Comparison of ENCODE assay signal across 11 cellular contexts in genomic region chr16:50308237-50308965, GRCh38. TPM values are rescaled to one million over a fixed set of nuclear protein-coding genes. Genes with fewer than 3 reads are reported as not detected.
DNase-seq lines count a peak whose midpoint lies in the region; ATAC-seq and TF ChIP-seq lines count a peak whose summit lies in the region.
"Had no signal": no experiment of that assay in that cellular context is flagged by ENCODE, and none has a peak within 500 bp of the region (broad histone marks: within the 10 kb centered on the region; RNA-seq: fewer than 3 reads in every experiment).

No MANE protein-coding gene starts in this region.

- POLR2A ChIA-PET in CD8-positive, alpha-beta memory T cell (lab: Charles Lee), result no interaction called here

- H3K27me3 Mint-ChIP-seq in CD8-positive, alpha-beta memory T cell, result no peaks in the 10 kb centered on the region
- no peaks in the 10 kb centered on the region for H3K27me3 Mint-ChIP-seq in activated T-helper 17 cell treated with anti-CD3 and anti-CD28 coated beads, Interleukin-2, amount 50 U/mL, for 72 hours
- H3K27me3 Mint-ChIP-seq in neural crest cell (ENCODE audit: low read depth), result peaks cover 6% of the 10 kb centered on the region
- H3K27me3 Mint-ChIP-seq: CD4-positive, alpha-beta T cell had no signal

- peaks cover 0 to 87% (median 0%) of the 10 kb centered on the region in 11 experiments; a peak in 7 of 22 replicates for H4K20me1 ChIP-seq in BLaER1 treated with 17β-estradiol and CSF1 and Interleukin-3, amounts not matched to agents 10 nM and 100 nM

- TF ChIP-seq CTCF in neural crest cell (conservative IDR thresholded peaks at IDR 0.05), result no peak

- H3K27ac ChIP-seq in BLaER1 treated with 17β-estradiol and CSF1 and Interleukin-3, amounts not matched to agents 10 nM and 100 nM, result peak overlapping the region in 7 of 11 experiments; percentile 12 to 43 (median 22); a peak in 7 of 22 replicates
- H3K27ac ChIP-seq in CD8-positive, alpha-beta memory T cell (ENCODE audit: low read depth, low read length), result no peak overlapping the region

- H3K9ac ChIP-seq in BLaER1 treated with 17β-estradiol and CSF1 and Interleukin-3, amounts not matched to agents 10 nM and 100 nM, result peak overlapping the region in 5 of 11 experiments; percentile 22 to 43 (median 30); a peak in 4 of 22 replicates

- no peak overlapping the region for H3K4me3 ChIP-seq in BLaER1 treated with 17β-estradiol and CSF1 and Interleukin-3, amounts not matched to agents 10 nM and 100 nM
- H3K4me3 ChIP-seq in CD8-positive, alpha-beta memory T cell (ENCODE audit: low read length), result no peak overlapping the region

- no peaks in the 10 kb centered on the region for H3K9me3 Mint-ChIP-seq in CD8-positive, alpha-beta memory T cell
- H3K9me3 Mint-ChIP-seq in activated T-helper 17 cell treated with anti-CD3 and anti-CD28 coated beads, Interleukin-2, amount 50 U/mL, for 72 hours, result no peaks in the 10 kb centered on the region
- H3K9me3 Mint-ChIP-seq in neural crest cell, result no peaks in the 10 kb centered on the region
- H3K9me3 Mint-ChIP-seq: CD4-positive, alpha-beta T cell had no signal

- no peak for ATAC-seq in activated T-helper 17 cell treated with anti-CD3 and anti-CD28 coated beads, Interleukin-2, amount 50 U/mL, for 72 hours (replicated peaks)
- no peak for ATAC-seq in GM21825 (IDR thresholded peaks at IDR 0.05; ENCODE audit: unreplicated experiment)
- no peak for ATAC-seq in GM19397 (IDR thresholded peaks at IDR 0.05; ENCODE audit: unreplicated experiment)

- CTCF ChIA-PET in CD8-positive, alpha-beta memory T cell (lab: Charles Lee), result interaction anchor here (0.9 to 1.3 kb wide), 2 partner anchors 21 to 29 kb away, joined by 3 read pairs; no protein-coding TSS in a partner anchor

- peak overlapping the region in 6 of 8 donors; percentile 9 to 88 (median 56) for H3K27ac Mint-ChIP-seq in CD8-positive, alpha-beta memory T cell
- H3K27ac Mint-ChIP-seq in activated T-helper 17 cell treated with anti-CD3 and anti-CD28 coated beads, Interleukin-2, amount 50 U/mL, for 72 hours, result peak overlapping the region; percentile 78
- peak overlapping the region; percentile 27 for H3K27ac Mint-ChIP-seq in neural crest cell (ENCODE audit: unreplicated experiment)

- no peak overlapping the region for H3K4me3 Mint-ChIP-seq in CD8-positive, alpha-beta memory T cell
- no peak overlapping the region for H3K4me3 Mint-ChIP-seq in activated T-helper 17 cell treated with anti-CD3 and anti-CD28 coated beads, Interleukin-2, amount 50 U/mL, for 72 hours
- H3K4me3 Mint-ChIP-seq in neural crest cell, result no peak overlapping the region
- H3K4me3 Mint-ChIP-seq: CD4-positive, alpha-beta T cell had no signal

- H3K9me3 ChIP-seq in BLaER1 treated with 17β-estradiol and CSF1 and Interleukin-3, amounts not matched to agents 10 nM and 100 nM (replicated peaks in 1 of 11), result no peaks in the 10 kb centered on the region
- H3K9me3 ChIP-seq in CD8-positive, alpha-beta memory T cell (ENCODE audit: low read length), result no peaks in the 10 kb centered on the region

- peak in 1 of 5 donors; percentile 44 for DNase-seq in CD8-positive, alpha-beta memory T cell
- DNase-seq in neural crest cell (ENCODE audit: low read depth, low spot score) (no peak), UCSD-AML1 (lab: John Stamatoyannopoulos, UW; ENCODE audit: unreplicated experiment) (no peak)
- DNase-seq: NCI-H2081 treated with DMSO at 0.1 percent for 48 hours; SHP77 treated with DMSO at 0.1 percent for 48 hours; stimulated activated naive CD4-positive, alpha-beta T cell treated with Interleukin-2 at 50 U/mL for 16 hours had no signal

- peaks cover under 1 to 8% (median 7%) of the 10 kb centered on the region in 3 donors for H3K4me1 Mint-ChIP-seq in CD8-positive, alpha-beta memory T cell
- H3K4me1 Mint-ChIP-seq in activated T-helper 17 cell treated with anti-CD3 and anti-CD28 coated beads, Interleukin-2, amount 50 U/mL, for 72 hours, result peaks cover 15% of the 10 kb centered on the region
- peaks cover 9% of the 10 kb centered on the region for H3K4me1 Mint-ChIP-seq in neural crest cell

- no peaks in the 10 kb centered on the region for H3K27me3 ChIP-seq in BLaER1 treated with 17β-estradiol and CSF1 and Interleukin-3, amounts not matched to agents 10 nM and 100 nM
- H3K27me3 ChIP-seq in CD8-positive, alpha-beta memory T cell (ENCODE audit: insufficient read depth, low read length, poor library complexity, severe bottlenecking), result no peaks in the 10 kb centered on the region

- H3K4me1 ChIP-seq in BLaER1 treated with 17β-estradiol and CSF1 and Interleukin-3, amounts not matched to agents 10 nM and 100 nM, result peaks cover 41 to 86% (median 71%) of the 10 kb centered on the region in 10 experiments
- H3K4me1 ChIP-seq in CD8-positive, alpha-beta memory T cell (ENCODE audit: insufficient read depth, low read length), result peaks cover 7% of the 10 kb centered on the region

- H3K36me3 Mint-ChIP-seq in CD8-positive, alpha-beta memory T cell, result peaks cover 0 to 86% (median 13%) of the 10 kb centered on the region in 3 donors
- H3K36me3 Mint-ChIP-seq in activated T-helper 17 cell treated with anti-CD3 and anti-CD28 coated beads, Interleukin-2, amount 50 U/mL, for 72 hours (ENCODE audit: low read depth), result peaks cover 72% of the 10 kb centered on the region
- peaks cover 8% of the 10 kb centered on the region for H3K36me3 Mint-ChIP-seq in neural crest cell (ENCODE audit: low read depth)

- peak overlapping the region in 9 of 11 experiments; percentile 31 to 68 (median 47); a peak in 17 of 22 replicates for H3K4me2 ChIP-seq in BLaER1 treated with 17β-estradiol and CSF1 and Interleukin-3, amounts not matched to agents 10 nM and 100 nM

- H3K36me3 ChIP-seq in BLaER1 treated with 17β-estradiol and CSF1 and Interleukin-3, amounts not matched to agents 10 nM and 100 nM, result peaks cover 5 to 100% (median 15%) of the 10 kb centered on the region in 11 experiments; a peak in 18 of 22 replicates
- peaks cover 46% of the 10 kb centered on the region for H3K36me3 ChIP-seq in CD8-positive, alpha-beta memory T cell (ENCODE audit: insufficient read depth, low read length)

RNA-seq across cellular contexts. Expression of gene ADCY7, which starts 42.0 kb away (rescaled TPM):
- total RNA-seq in CD8-positive, alpha-beta memory T cell, result 10 to 100 TPM; 76.6 to 83.4 TPM
- polyA plus RNA-seq in CD8-positive, alpha-beta memory T cell, result 88.1 TPM
- total RNA-seq in activated T-helper 17 cell treated with anti-CD3 and anti-CD28 coated beads, Interleukin-2, amount 50 U/mL, for 72 hours, result 100 to 1,000 TPM; 156 to 173 TPM
- total RNA-seq in neural crest cell, result 6.9 and 8.8 TPM in 2 replicates

Comparison
In these comparisons a context has a peak if more than half of its experiments do, and no peak if none do; other contexts are left out.
1. H3K27ac Mint-ChIP-seq: peak in every context shown above with its lines; median percentile 78 in activated T-helper 17 cell treated with anti-CD3 and anti-CD28 coated beads, Interleukin-2, amount 50 U/mL, for 72 hours; 56 in CD8-positive, alpha-beta memory T cell; 27 in neural crest cell.